ENCODE assay signal across 12 cellular contexts in genomic region chr18:28088477-28088876, GRCh38.
"Had no signal": no experiment of that assay in that cellular context is flagged by ENCODE, and none has a peak within 500 bp of the region (broad histone marks: within the 10 kb centered on the region; RNA-seq: fewer than 3 reads in every experiment).

No MANE protein-coding gene starts in this region.

- H3K4me1 Mint-ChIP-seq: natural killer cell had no signal

- H3K27ac Mint-ChIP-seq: activated naive CD8-positive, alpha-beta T cell; activated T-cell treated with anti-CD3 and anti-CD28 coated beads, Interleukin-2, amount 50 U/mL, for 24 hours; natural killer cell had no signal

- H2AFZ ChIP-seq: parathyroid adenoma had no signal

- ATAC-seq: natural killer cell had no signal

- H3K9me3 ChIP-seq: breast epithelium, esophagus squamous epithelium had no signal

- H3K4me3 Mint-ChIP-seq: activated naive CD8-positive, alpha-beta T cell; activated T-cell treated with anti-CD3 and anti-CD28 coated beads, Interleukin-2, amount 50 U/mL, for 24 hours; natural killer cell had no signal

- H3K36me3 ChIP-seq: breast epithelium, esophagus squamous epithelium had no signal

- H3K27me3 ChIP-seq: breast epithelium, esophagus squamous epithelium had no signal

- DNase-seq: activated gamma-delta T cell; activated T-cell treated with anti-CD3 and anti-CD28 coated beads, Interleukin-2, amount 50 U/mL, for 24 hours; amygdala; esophagus squamous epithelium; foreskin fibroblast; mammary epithelial cell; natural killer cell had no signal

- H3K27me3 Mint-ChIP-seq: activated naive CD8-positive, alpha-beta T cell; activated T-cell treated with anti-CD3 and anti-CD28 coated beads, Interleukin-2, amount 50 U/mL, for 24 hours had no signal

- H3K4me1 ChIP-seq: breast epithelium, esophagus squamous epithelium had no signal

- H3K9ac ChIP-seq: parathyroid adenoma had no signal

- H3K27ac ChIP-seq: breast epithelium, esophagus squamous epithelium, parathyroid adenoma, skin epidermis had no signal

- FAIRE-seq: urothelium cell line had no signal

- H3K36me3 Mint-ChIP-seq: activated naive CD8-positive, alpha-beta T cell; natural killer cell had no signal

- H3K4me3 ChIP-seq: breast epithelium, esophagus squamous epithelium, skin epidermis had no signal
